In the genomic region with DNA sequence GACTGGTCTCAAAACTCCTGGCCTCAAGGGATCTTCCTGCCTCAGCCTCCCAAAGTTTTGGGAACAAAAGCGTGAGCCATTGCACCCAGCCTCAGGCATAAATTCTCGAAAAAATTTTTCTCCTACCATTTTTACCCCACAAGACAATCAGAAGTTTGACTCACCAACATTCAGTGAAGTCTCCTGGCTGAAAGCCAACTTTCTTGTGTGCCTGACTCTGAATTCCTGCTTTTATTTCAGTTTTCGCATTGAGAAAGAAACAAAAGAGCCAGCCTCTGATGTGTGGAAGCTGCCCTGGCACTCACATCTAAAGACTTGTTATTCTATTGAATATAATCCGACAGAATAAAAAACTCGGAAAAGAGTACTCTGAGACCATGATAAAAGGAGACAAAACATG, we compare ENCODE assay signal across 1 cellular context.
TF ChIP-seq lines count a peak whose summit lies in the region.

No MANE protein-coding gene starts in this region.

TF ChIP-seq in WTC11, 78 proteins besides CTCF, POLR2A, EP300 and RAD21 (continued from another document):
- TF ChIP-seq, protein P1, sequence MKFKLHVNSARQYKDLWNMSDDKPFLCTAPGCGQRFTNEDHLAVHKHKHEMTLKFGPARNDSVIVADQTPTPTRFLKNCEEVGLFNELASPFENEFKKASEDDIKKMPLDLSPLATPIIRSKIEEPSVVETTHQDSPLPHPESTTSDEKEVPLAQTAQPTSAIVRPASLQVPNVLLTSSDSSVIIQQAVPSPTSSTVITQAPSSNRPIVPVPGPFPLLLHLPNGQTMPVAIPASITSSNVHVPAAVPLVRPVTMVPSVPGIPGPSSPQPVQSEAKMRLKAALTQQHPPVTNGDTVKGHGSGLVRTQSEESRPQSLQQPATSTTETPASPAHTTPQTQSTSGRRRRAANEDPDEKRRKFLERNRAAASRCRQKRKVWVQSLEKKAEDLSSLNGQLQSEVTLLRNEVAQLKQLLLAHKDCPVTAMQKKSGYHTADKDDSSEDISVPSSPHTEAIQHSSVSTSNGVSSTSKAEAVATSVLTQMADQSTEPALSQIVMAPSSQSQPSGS (CRISPR knock-in tag; IDR thresholded peaks at IDR 0.05; ENCODE audit: borderline replicate concordance, low read depth) = no peak
- TF ChIP-seq, protein P2, sequence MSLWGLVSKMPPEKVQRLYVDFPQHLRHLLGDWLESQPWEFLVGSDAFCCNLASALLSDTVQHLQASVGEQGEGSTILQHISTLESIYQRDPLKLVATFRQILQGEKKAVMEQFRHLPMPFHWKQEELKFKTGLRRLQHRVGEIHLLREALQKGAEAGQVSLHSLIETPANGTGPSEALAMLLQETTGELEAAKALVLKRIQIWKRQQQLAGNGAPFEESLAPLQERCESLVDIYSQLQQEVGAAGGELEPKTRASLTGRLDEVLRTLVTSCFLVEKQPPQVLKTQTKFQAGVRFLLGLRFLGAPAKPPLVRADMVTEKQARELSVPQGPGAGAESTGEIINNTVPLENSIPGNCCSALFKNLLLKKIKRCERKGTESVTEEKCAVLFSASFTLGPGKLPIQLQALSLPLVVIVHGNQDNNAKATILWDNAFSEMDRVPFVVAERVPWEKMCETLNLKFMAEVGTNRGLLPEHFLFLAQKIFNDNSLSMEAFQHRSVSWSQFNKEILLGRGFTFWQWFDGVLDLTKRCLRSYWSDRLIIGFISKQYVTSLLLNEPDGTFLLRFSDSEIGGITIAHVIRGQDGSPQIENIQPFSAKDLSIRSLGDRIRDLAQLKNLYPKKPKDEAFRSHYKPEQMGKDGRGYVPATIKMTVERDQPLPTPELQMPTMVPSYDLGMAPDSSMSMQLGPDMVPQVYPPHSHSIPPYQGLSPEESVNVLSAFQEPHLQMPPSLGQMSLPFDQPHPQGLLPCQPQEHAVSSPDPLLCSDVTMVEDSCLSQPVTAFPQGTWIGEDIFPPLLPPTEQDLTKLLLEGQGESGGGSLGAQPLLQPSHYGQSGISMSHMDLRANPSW (CRISPR knock-in tag; conservative IDR thresholded peaks at IDR 0.05; ENCODE audit: low read depth) = no peak
- TF ChIP-seq RELA (CRISPR knock-in tag; IDR thresholded peaks at IDR 0.05; ENCODE audit: borderline replicate concordance) (no peak), JAZF1 (CRISPR knock-in tag; IDR thresholded peaks at IDR 0.05) (no peak), SP1 (CRISPR knock-in tag; conservative IDR thresholded peaks at IDR 0.05) (no peak), FOXK1 (CRISPR knock-in tag; IDR thresholded peaks at IDR 0.05) (no peak)
